Comparison of ENCODE assay signal across 21 cellular contexts in genomic region chr3:146903927-146904326, GRCh38.
DNase-seq lines count a peak whose midpoint lies in the region; ATAC-seq and TF ChIP-seq lines count a peak whose summit lies in the region.
"Had no signal": no experiment of that assay in that cellular context is flagged by ENCODE, and none has a peak within 500 bp of the region (broad histone marks: within the 10 kb centered on the region; RNA-seq: fewer than 3 reads in every experiment).

No MANE protein-coding gene starts in this region.

- H3K27ac ChIP-seq in right atrium auricular region (peak overlapping the region in 1 of 2 donors; percentile 87), heart right ventricle (peak overlapping the region in 6 of 10 donors; percentile 24 to 61 (median 42)), psoas muscle (no peak overlapping the region)

- no peaks in the 10 kb centered on the region for H3K27me3 ChIP-seq in right atrium auricular region
- H3K27me3 ChIP-seq in heart right ventricle, result no peaks in the 10 kb centered on the region
- H3K27me3 ChIP-seq in psoas muscle (ENCODE audit: insufficient read depth in 3 of 3, low read length in 2 of 3), result no peaks in the 10 kb centered on the region
- no peaks in the 10 kb centered on the region for H3K27me3 ChIP-seq in H7 (ENCODE audit: control insufficient read depth, insufficient read depth, low read length)
- H3K27me3 ChIP-seq: BE2C had no signal

- H3K9me3 ChIP-seq in right atrium auricular region (no peaks in the 10 kb centered on the region), heart right ventricle (no peaks in the 10 kb centered on the region), psoas muscle (no peaks in the 10 kb centered on the region)
- H3K9me3 ChIP-seq: BE2C had no signal

- H3K4me3 ChIP-seq in right atrium auricular region (no peak overlapping the region), heart right ventricle (no peak overlapping the region), psoas muscle (no peak overlapping the region), H7 (ENCODE audit: insufficient read depth, low read depth, low read length) (no peak overlapping the region)
- H3K4me3 ChIP-seq: GM23338 had no signal

- no peaks in the 10 kb centered on the region for H3K36me3 ChIP-seq in right atrium auricular region
- no peaks in the 10 kb centered on the region for H3K36me3 ChIP-seq in heart right ventricle
- H3K36me3 ChIP-seq in psoas muscle (ENCODE audit: insufficient read depth in 1 of 2, low read depth in 1 of 2), result no peaks in the 10 kb centered on the region
- H3K36me3 ChIP-seq in H7 (replicated peaks; ENCODE audit: control insufficient read depth, insufficient read depth, low read length), result no peaks in the 10 kb centered on the region
- H3K36me3 ChIP-seq: BE2C had no signal

- WGBS in heart right ventricle, 2 donors, result 44 to 45% methylated on average over 3 of the region's 3 CpGs
- 16 to 19% (median 18%) methylated on average over 3 of the region's 3 CpGs for WGBS in psoas muscle, 3 donors

- no peak for TF ChIP-seq CTCF in right atrium auricular region (IDR thresholded peaks at IDR 0.05)
- no peak for TF ChIP-seq CTCF in heart right ventricle (IDR thresholded peaks at IDR 0.05)
- no peak for TF ChIP-seq CTCF in psoas muscle (IDR thresholded peaks at IDR 0.05)

- H3K4me1 ChIP-seq in right atrium auricular region, result no peaks in the 10 kb centered on the region
- peaks cover 0 to 8% (median 0%) of the 10 kb centered on the region in 9 donors for H3K4me1 ChIP-seq in heart right ventricle
- peaks cover 4% of the 10 kb centered on the region for H3K4me1 ChIP-seq in psoas muscle
- H3K4me1 ChIP-seq: BE2C had no signal

- intact Hi-C loops in Right ventricle myocardium superior (cut with DNase I) (no loop called here), heart right ventricle (cut with DNase I) (loop anchor here in 1 of 10 donors (2.0 to 5.0 kb wide), 2 partner anchors 37 to 79 kb away; no protein-coding TSS in a partner anchor), psoas muscle (cut with DNase I) (loop anchor here in 1 of 2 donors (2.0 kb wide), 1 partner anchor 967 kb away; no protein-coding TSS in a partner anchor)

- ATAC-seq in Right ventricle myocardium superior (ENCODE audit: poor library complexity) (peak; percentile 98), heart right ventricle (peak in 7 of 8 donors; percentile 76 to 99 (median 96)), psoas muscle (peak; percentile 67 to 98 (median 85))
- ATAC-seq: GM23338, HCT116 had no signal

- DNase-seq in Right ventricle myocardium superior (no peak), right atrium auricular region (ENCODE audit: low spot score) (no peak), heart right ventricle (peak in 1 of 2 donors; percentile 47), psoas muscle (no peak), NCI-H2029 treated with DMSO at 0.1 percent for 48 hours (lab: John Stamatoyannopoulos, UW) (no peak), H7 (no peak), RKO (ENCODE audit: low spot score) (no peak)
- DNase-seq: BE2C; CD4-positive, CD25-positive, alpha-beta regulatory T cell; COR-L47; DMS 273 treated with DMSO at 0.1 percent for 48 hours; DND-41; MM.1S; NCI-H1092 treated with DMSO at 0.1 percent for 48 hours; NCI-H1694 treated with DMSO at 0.1 percent for 48 hours; NCI-H2107; NCI-H226; NCI-H524; NCI-H82 had no signal
